ENCODE assay signal across 8 cellular contexts in genomic region chr6:35415065-35415880, GRCh38. TPM values are rescaled to one million over a fixed set of nuclear protein-coding genes. Genes with fewer than 3 reads are reported as not detected.
A peak's percentile ranks its signal among the peaks of the same experiment; 100 is the strongest.
DNase-seq lines count a peak whose midpoint lies in the region; ATAC-seq and TF ChIP-seq lines count a peak whose summit lies in the region.

No MANE protein-coding gene starts in this region.

- peaks cover 67% of the 10 kb centered on the region for H3K4me1 Mint-ChIP-seq in activated T-helper 1 cell treated with anti-CD3 and anti-CD28 coated beads, Interleukin-12 subunit alpha, Interleukin-12 subunit beta, Interleukin-2, Interleukin-4 antibody, amounts not matched to agents 30 ng/mL and 10 ng/mL and 1 ng/mL, durations not matched to agents 14 hours and 24 hours and 36 hours (ENCODE audit: low read depth)
- H3K4me1 Mint-ChIP-seq in osteocyte (ENCODE audit: unreplicated experiment): peaks cover 27% of the 10 kb centered on the region

- H3K27ac Mint-ChIP-seq in activated T-helper 1 cell treated with anti-CD3 and anti-CD28 coated beads, Interleukin-12 subunit alpha, Interleukin-12 subunit beta, Interleukin-2, Interleukin-4 antibody, amounts not matched to agents 30 ng/mL and 10 ng/mL and 1 ng/mL, durations not matched to agents 14 hours and 24 hours and 36 hours: peak overlapping the region; percentile 3
- peak overlapping the region; percentile 69 for H3K27ac Mint-ChIP-seq in osteocyte (ENCODE audit: unreplicated experiment)

- peaks cover 5% of the 10 kb centered on the region for H3K4me1 ChIP-seq in foreskin keratinocyte

- H3K27me3 ChIP-seq in foreskin keratinocyte: no peaks in the 10 kb centered on the region

- in situ Hi-C loops in ACHN (cut with HindIII; ENCODE audit: low pct_ligation_motif_present, low pct_unique_long_range_greater_than_20kb, low sequenced_read_pairs): no loop called here

- intact Hi-C loops in activated T-helper 1 cell treated with anti-CD3 and anti-CD28 coated beads, Interleukin-12 subunit alpha, Interleukin-12 subunit beta, Interleukin-2, Interleukin-4 antibody, amounts not matched to agents 30 ng/mL and 10 ng/mL and 1 ng/mL, durations not matched to agents 14 hours and 24 hours and 36 hours (cut with micrococcal nuclease): loop anchor here (1.0 kb wide), 1 partner anchor 73 kb away; the partner anchor contains the start of gene PPARD

- DNase-seq in ACHN (peak; percentile 70), NCI-H2227 treated with DMSO at 0.1 percent for 48 hours (lab: John Stamatoyannopoulos, UW) (peak; percentile 79), foreskin keratinocyte (peak; percentile 28 to 47), osteocyte (ENCODE audit: extremely low spot score, unreplicated experiment) (no peak), activated gamma-delta T cell treated with Interleukin-2 at 50 U/mL for 16 hours (no peak)
- peak; percentile 22 for DNase-seq in activated T-helper 1 cell treated with anti-CD3 and anti-CD28 coated beads, Interleukin-12 subunit alpha, Interleukin-12 subunit beta, Interleukin-2, Interleukin-4 antibody, amounts not matched to agents 30 ng/mL and 10 ng/mL and 1 ng/mL, durations not matched to agents 14 hours and 24 hours and 36 hours (ENCODE audit: low spot score)

- H3K36me3 Mint-ChIP-seq in activated T-helper 1 cell treated with anti-CD3 and anti-CD28 coated beads, Interleukin-12 subunit alpha, Interleukin-12 subunit beta, Interleukin-2, Interleukin-4 antibody, amounts not matched to agents 30 ng/mL and 10 ng/mL and 1 ng/mL, durations not matched to agents 14 hours and 24 hours and 36 hours (ENCODE audit: low read depth): peaks cover 31% of the 10 kb centered on the region
- peaks cover 14% of the 10 kb centered on the region for H3K36me3 Mint-ChIP-seq in osteocyte (ENCODE audit: unreplicated experiment)

- ATAC-seq in GM18868 (IDR thresholded peaks at IDR 0.05; ENCODE audit: unreplicated experiment) (peak; percentile 40), foreskin keratinocyte (peak; percentile 54), GM18519 (IDR thresholded peaks at IDR 0.05; ENCODE audit: low FRiP score, unreplicated experiment) (no peak)

- peak overlapping the region; percentile 35 for H3K27ac ChIP-seq in foreskin keratinocyte

- H3K27me3 Mint-ChIP-seq in activated T-helper 1 cell treated with anti-CD3 and anti-CD28 coated beads, Interleukin-12 subunit alpha, Interleukin-12 subunit beta, Interleukin-2, Interleukin-4 antibody, amounts not matched to agents 30 ng/mL and 10 ng/mL and 1 ng/mL, durations not matched to agents 14 hours and 24 hours and 36 hours (ENCODE audit: insufficient read depth): no peaks in the 10 kb centered on the region
- no peaks in the 10 kb centered on the region for H3K27me3 Mint-ChIP-seq in osteocyte (ENCODE audit: unreplicated experiment)

- H3K4me3 Mint-ChIP-seq in activated T-helper 1 cell treated with anti-CD3 and anti-CD28 coated beads, Interleukin-12 subunit alpha, Interleukin-12 subunit beta, Interleukin-2, Interleukin-4 antibody, amounts not matched to agents 30 ng/mL and 10 ng/mL and 1 ng/mL, durations not matched to agents 14 hours and 24 hours and 36 hours: no peak overlapping the region
- H3K4me3 Mint-ChIP-seq in osteocyte (ENCODE audit: unreplicated experiment): no peak overlapping the region

- H3K9me3 Mint-ChIP-seq in activated T-helper 1 cell treated with anti-CD3 and anti-CD28 coated beads, Interleukin-12 subunit alpha, Interleukin-12 subunit beta, Interleukin-2, Interleukin-4 antibody, amounts not matched to agents 30 ng/mL and 10 ng/mL and 1 ng/mL, durations not matched to agents 14 hours and 24 hours and 36 hours: no peaks in the 10 kb centered on the region
- no peaks in the 10 kb centered on the region for H3K9me3 Mint-ChIP-seq in osteocyte (ENCODE audit: unreplicated experiment)

- TF ChIP-seq CTCF in foreskin keratinocyte (conservative IDR thresholded peaks at IDR 0.05): peak; percentile 78
- peak; percentile 67 for TF ChIP-seq CTCF in osteocyte (IDR thresholded peaks at IDR 0.05)

RNA-seq across cellular contexts. Expression of gene FANCE, which starts 36.9 kb away (rescaled TPM):
- total RNA-seq in activated T-helper 1 cell treated with anti-CD3 and anti-CD28 coated beads, Interleukin-12 subunit alpha, Interleukin-12 subunit beta, Interleukin-2, Interleukin-4 antibody, amounts not matched to agents 30 ng/mL and 10 ng/mL and 1 ng/mL, durations not matched to agents 14 hours and 24 hours and 36 hours: 21.9 and 22.3 TPM in 2 replicates
- 14.0 and 14.5 TPM in 2 replicates for total RNA-seq in foreskin keratinocyte
- 10.6 and 11.7 TPM in 2 replicates for polyA plus RNA-seq in foreskin keratinocyte
- 7.8 TPM in 2 replicates for total RNA-seq in osteocyte

RNA-seq across cellular contexts. Expression of gene RPL10A, which starts 52.9 kb away (rescaled TPM):
- 1,580 and 1,584 TPM in 2 replicates for total RNA-seq in activated T-helper 1 cell treated with anti-CD3 and anti-CD28 coated beads, Interleukin-12 subunit alpha, Interleukin-12 subunit beta, Interleukin-2, Interleukin-4 antibody, amounts not matched to agents 30 ng/mL and 10 ng/mL and 1 ng/mL, durations not matched to agents 14 hours and 24 hours and 36 hours
- total RNA-seq in foreskin keratinocyte (1,635 and 1,748 TPM in 2 replicates), osteocyte (1,177 and 1,245 TPM in 2 replicates)
- 2,218 and 2,342 TPM in 2 replicates for polyA plus RNA-seq in foreskin keratinocyte

Comparison
In these comparisons a context has a peak if more than half of its experiments do, and no peak if none do; other contexts are left out.
1. DNase-seq: peak in ACHN (single experiment), NCI-H2227 treated with DMSO at 0.1 percent for 48 hours (single experiment), activated T-helper 1 cell treated with anti-CD3 and anti-CD28 coated beads, Interleukin-12 subunit alpha, Interleukin-12 subunit beta, Interleukin-2, Interleukin-4 antibody, amounts not matched to agents 30 ng/mL and 10 ng/mL and 1 ng/mL, durations not matched to agents 14 hours and 24 hours and 36 hours (single experiment) and foreskin keratinocyte (2 of 2); none in osteocyte (single experiment) and activated gamma-delta T cell treated with Interleukin-2 at 50 U/mL for 16 hours (single experiment).